ENCODE assay signal across 22 cellular contexts in genomic region chr3:115022835-115023398, GRCh38.
A peak's percentile ranks its signal among the peaks of the same experiment; 100 is the strongest.
DNase-seq lines count a peak whose midpoint lies in the region; ATAC-seq and TF ChIP-seq lines count a peak whose summit lies in the region.
"Had no signal": no experiment of that assay in that cellular context is flagged by ENCODE, and none has a peak within 500 bp of the region (broad histone marks: within the 10 kb centered on the region; RNA-seq: fewer than 3 reads in every experiment).

No MANE protein-coding gene starts in this region.

- no peak overlapping the region for H3K4me3 Mint-ChIP-seq in activated CD8-positive, alpha-beta memory T cell treated with anti-CD3 and anti-CD28 coated beads, Interleukin-2, amount 10 ng/mL, durations not matched to agents 7 days and 5 days
- H3K4me3 Mint-ChIP-seq: T-helper 17 cell had no signal

- TF ChIP-seq CTCF in epithelial cell of esophagus (IDR thresholded peaks at IDR 0.05; ENCODE audit: insufficient read depth, low read depth, low read length, missing control alignments) (no peak), GM10248 (IDR thresholded peaks at IDR 0.05; ENCODE audit: control extremely low read depth, extremely low read depth, low read depth, missing control alignments) (no peak)

- POLR2A ChIA-PET in GM10248 (lab: Yijun Ruan, JAX), result no interaction called here

- no peaks in the 10 kb centered on the region for H3K4me1 Mint-ChIP-seq in activated CD8-positive, alpha-beta memory T cell treated with anti-CD3 and anti-CD28 coated beads, Interleukin-2, amount 10 ng/mL, durations not matched to agents 7 days and 5 days

- CTCF ChIA-PET in activated CD8-positive, alpha-beta memory T cell treated with anti-CD3 and anti-CD28 coated beads, Interleukin-2, amount 10 ng/mL, durations not matched to agents 7 days and 5 days (lab: Charles Lee), result no interaction called here
- CTCF ChIA-PET in GM10248 (lab: Yijun Ruan, JAX), result no interaction called here

- DNase-seq in DMS53 (lab: John Stamatoyannopoulos, UW) (peak; percentile 59), epithelial cell of esophagus (ENCODE audit: low read depth) (peak; percentile 41), SW480 (ENCODE audit: low spot score) (no peak), GM10248 (ENCODE audit: extremely low spot score) (no peak)
- DNase-seq in activated CD8-positive, alpha-beta memory T cell treated with anti-CD3 and anti-CD28 coated beads, Interleukin-2, amount 10 ng/mL, durations not matched to agents 7 days and 5 days, result no peak
- no peak for DNase-seq in activated naive CD4-positive, alpha-beta T cell treated with anti-CD3 and anti-CD28 coated beads, Interleukin-2, amount 50 U/mL, for 16 hours
- DNase-seq: activated CD4-positive, alpha-beta T cell treated with anti-CD3 and anti-CD28 coated beads, Interleukin-2, amount 50 U/mL, for 48 hours; activated naive CD4-positive, alpha-beta T cell treated with Interleukin-2 at 50 U/mL for 16 hours; effector CD8-positive, alpha-beta T cell; GF-D8; head of caudate nucleus; lower lobe of right lung; NCI-H1930; NCI-H510A treated with DMSO at 0.1 percent for 48 hours; nucleus accumbens; SHP77 treated with DMSO at 0.1 percent for 48 hours; T-helper 17 cell had no signal

- no peak overlapping the region for H3K4me3 ChIP-seq in epithelial cell of esophagus (ENCODE audit: low read length)
- H3K4me3 ChIP-seq: BLaER1, GM12878, lower lobe of right lung, right atrium auricular region had no signal

- no peak overlapping the region for H3K27ac Mint-ChIP-seq in activated CD8-positive, alpha-beta memory T cell treated with anti-CD3 and anti-CD28 coated beads, Interleukin-2, amount 10 ng/mL, durations not matched to agents 7 days and 5 days
- H3K27ac Mint-ChIP-seq: T-helper 17 cell had no signal

- peak; percentile 66 for ATAC-seq in GM19043 (IDR thresholded peaks at IDR 0.05; ENCODE audit: low read depth, unreplicated experiment)
- peak; percentile 47 for ATAC-seq in HG03095 (IDR thresholded peaks at IDR 0.05; ENCODE audit: unreplicated experiment)
- ATAC-seq in activated CD8-positive, alpha-beta memory T cell treated with anti-CD3 and anti-CD28 coated beads, Interleukin-2, amount 10 ng/mL, durations not matched to agents 7 days and 5 days, result no peak
- ATAC-seq: GM12878, T-helper 17 cell had no signal

- H3K36me3 Mint-ChIP-seq in activated CD8-positive, alpha-beta memory T cell treated with anti-CD3 and anti-CD28 coated beads, Interleukin-2, amount 10 ng/mL, durations not matched to agents 7 days and 5 days, result peaks cover 2% of the 10 kb centered on the region

- no peaks in the 10 kb centered on the region for H3K9me3 Mint-ChIP-seq in activated CD8-positive, alpha-beta memory T cell treated with anti-CD3 and anti-CD28 coated beads, Interleukin-2, amount 10 ng/mL, durations not matched to agents 7 days and 5 days (ENCODE audit: low read depth)

- H3K27me3 Mint-ChIP-seq in activated CD8-positive, alpha-beta memory T cell treated with anti-CD3 and anti-CD28 coated beads, Interleukin-2, amount 10 ng/mL, durations not matched to agents 7 days and 5 days, result no peaks in the 10 kb centered on the region
- H3K27me3 Mint-ChIP-seq: T-helper 17 cell had no signal

Comparison
In these comparisons a context has a peak if more than half of its experiments do, and no peak if none do; other contexts are left out.
1. DNase-seq: peak in DMS53 (single experiment) and epithelial cell of esophagus (single experiment); none in SW480 (single experiment), activated CD8-positive, alpha-beta memory T cell treated with anti-CD3 and anti-CD28 coated beads, Interleukin-2, amount 10 ng/mL, durations not matched to agents 7 days and 5 days (single experiment), GM10248 (single experiment) and activated naive CD4-positive, alpha-beta T cell treated with anti-CD3 and anti-CD28 coated beads, Interleukin-2, amount 50 U/mL, for 16 hours (single experiment).